10 cellular contexts compared by ENCODE assay signal in the genomic region with DNA sequence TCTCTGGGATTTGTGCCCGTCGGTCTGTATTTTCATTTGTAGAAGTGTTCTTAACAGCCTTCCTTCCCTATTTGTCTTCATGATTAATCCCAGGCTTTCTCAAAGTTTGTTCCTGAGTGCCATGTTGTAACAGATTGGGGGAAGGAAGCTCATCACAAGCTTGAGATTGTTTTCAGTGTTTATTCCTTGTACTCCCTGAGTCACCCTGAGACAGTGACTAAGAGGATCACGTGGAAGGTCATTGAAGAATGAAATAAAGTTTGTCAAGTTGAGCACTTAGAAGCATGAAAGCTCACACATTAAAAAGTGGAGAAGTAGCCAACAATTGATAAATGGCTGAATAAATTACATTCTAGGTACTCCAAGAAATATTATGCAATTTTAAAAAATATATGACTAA.
DNase-seq lines count a peak whose midpoint lies in the region; ATAC-seq and TF ChIP-seq lines count a peak whose summit lies in the region.
"Had no signal": no experiment of that assay in that cellular context is flagged by ENCODE, and none has a peak within 500 bp of the region (broad histone marks: within the 10 kb centered on the region; RNA-seq: fewer than 3 reads in every experiment).

No MANE protein-coding gene starts in this region.

- DNase-seq in AG04450 (ENCODE audit: low read depth, low spot score) (peak; percentile 3), Panc1 (ENCODE audit: low read depth, low spot score) (peak; percentile 15), glomerular endothelial cell (ENCODE audit: extremely low read depth, low read depth, low spot score) (peak; percentile 63), amniotic stem cell (lab: John Stamatoyannopoulos, UW) (no peak), UCSD-AML1 (lab: John Stamatoyannopoulos, UW; ENCODE audit: unreplicated experiment) (no peak)
- no peak for DNase-seq in activated naive CD4-positive, alpha-beta T cell treated with anti-CD3 and anti-CD28 coated beads, Interleukin-2, amount 10 ng/mL, durations not matched to agents 7 days and 5 days
- DNase-seq: activated CD4-positive, alpha-beta T cell treated with anti-CD3 and anti-CD28 coated beads for 36 hours; NCI-H187 had no signal

- POLR2A ChIA-PET in AG04450 (lab: Yijun Ruan, JAX) = no interaction called here
- POLR2A ChIA-PET in Panc1 (lab: Charles Lee) = no interaction called here

- no TSS peak for BruUV-seq in Panc1 (replicated peaks; lab: Mats Ljungman, UMichigan)

- H3K4me1 Mint-ChIP-seq in activated naive CD4-positive, alpha-beta T cell treated with anti-CD3 and anti-CD28 coated beads, Interleukin-2, amount 10 ng/mL, durations not matched to agents 7 days and 5 days = no peaks in the 10 kb centered on the region
- H3K4me1 Mint-ChIP-seq: activated CD4-positive, alpha-beta T cell treated with anti-CD3 and anti-CD28 coated beads for 36 hours had no signal

- no peaks in the 10 kb centered on the region for H3K27me3 Mint-ChIP-seq in activated naive CD4-positive, alpha-beta T cell treated with anti-CD3 and anti-CD28 coated beads, Interleukin-2, amount 10 ng/mL, durations not matched to agents 7 days and 5 days

- intact Hi-C loops in Panc1 (cut with micrococcal nuclease; ENCODE audit: unreplicated experiment) = no loop called here

- CTCF ChIA-PET in AG04450 (lab: Charles Lee) = interaction anchor here (1.8 kb wide), 1 partner anchor 41 kb away, joined by 4 read pairs; no protein-coding TSS in a partner anchor
- CTCF ChIA-PET in Panc1 (lab: Charles Lee) = no interaction called here
- CTCF ChIA-PET in activated naive CD4-positive, alpha-beta T cell treated with anti-CD3 and anti-CD28 coated beads, Interleukin-2, amount 10 ng/mL, durations not matched to agents 7 days and 5 days (lab: Charles Lee) = no interaction called here

- H3K36me3 Mint-ChIP-seq in activated naive CD4-positive, alpha-beta T cell treated with anti-CD3 and anti-CD28 coated beads, Interleukin-2, amount 10 ng/mL, durations not matched to agents 7 days and 5 days = no peaks in the 10 kb centered on the region

- in situ Hi-C loops in Panc1 (cut with HindIII; ENCODE audit: low pct_unique_long_range_greater_than_20kb, low sequenced_read_pairs) = no loop called here

- H3K4me1 ChIP-seq in Panc1 (ENCODE audit: control insufficient read depth, insufficient read depth, low read length) = no peaks in the 10 kb centered on the region

- no peak overlapping the region for H3K27ac Mint-ChIP-seq in activated naive CD4-positive, alpha-beta T cell treated with anti-CD3 and anti-CD28 coated beads, Interleukin-2, amount 10 ng/mL, durations not matched to agents 7 days and 5 days
- H3K27ac Mint-ChIP-seq: activated CD4-positive, alpha-beta T cell treated with anti-CD3 and anti-CD28 coated beads for 36 hours had no signal

- H3K4me3 ChIP-seq in AG04450 (ENCODE audit: low read depth, low read length) = no peak overlapping the region
- no peak overlapping the region for H3K4me3 ChIP-seq in Panc1 (ENCODE audit: low read depth in 2 of 2, low read length in 2 of 2)

- ATAC-seq in GM21717 (IDR thresholded peaks at IDR 0.05; ENCODE audit: unreplicated experiment) (peak; percentile 35), Panc1 (no peak), HG03097 (IDR thresholded peaks at IDR 0.05; ENCODE audit: low FRiP score, unreplicated experiment) (no peak)
- ATAC-seq: activated CD4-positive, alpha-beta T cell treated with anti-CD3 and anti-CD28 coated beads for 36 hours had no signal

- H3K9me3 ChIP-seq in AG04450 (ENCODE audit: control insufficient read depth, insufficient read depth, low read length) (no peaks in the 10 kb centered on the region), Panc1 (ENCODE audit: control insufficient read depth, insufficient read depth, low read depth, low read length) (no peaks in the 10 kb centered on the region)

- no peaks in the 10 kb centered on the region for H3K36me3 ChIP-seq in Panc1 (ENCODE audit: control insufficient read depth, insufficient read depth, low read length)

- TF ChIP-seq CTCF in AG04450 (IDR thresholded peaks at IDR 0.05; ENCODE audit: low read depth, low read length) (no peak), Panc1 (IDR thresholded peaks at IDR 0.05) (no peak)

- H3K9me3 Mint-ChIP-seq in activated naive CD4-positive, alpha-beta T cell treated with anti-CD3 and anti-CD28 coated beads, Interleukin-2, amount 10 ng/mL, durations not matched to agents 7 days and 5 days = no peaks in the 10 kb centered on the region

- H3K4me3 Mint-ChIP-seq in activated naive CD4-positive, alpha-beta T cell treated with anti-CD3 and anti-CD28 coated beads, Interleukin-2, amount 10 ng/mL, durations not matched to agents 7 days and 5 days = no peak overlapping the region
- H3K4me3 Mint-ChIP-seq: activated CD4-positive, alpha-beta T cell treated with anti-CD3 and anti-CD28 coated beads for 36 hours had no signal

- H3K27ac ChIP-seq in AG04450 (ENCODE audit: low read depth, low read length) (no peak overlapping the region), Panc1 (ENCODE audit: low read length) (no peak overlapping the region)

- H3K27me3 ChIP-seq in AG04450 (ENCODE audit: control insufficient read depth, insufficient read depth, low read length) (no peaks in the 10 kb centered on the region), Panc1 (ENCODE audit: control insufficient read depth, insufficient read depth, low read length) (no peaks in the 10 kb centered on the region)

Comparison
In these comparisons a context has a peak if more than half of its experiments do, and no peak if none do; other contexts are left out.
1. DNase-seq: peak in AG04450 (single experiment), Panc1 (single experiment) and glomerular endothelial cell (single experiment); none in amniotic stem cell (single experiment), UCSD-AML1 (single experiment) and activated naive CD4-positive, alpha-beta T cell treated with anti-CD3 and anti-CD28 coated beads, Interleukin-2, amount 10 ng/mL, durations not matched to agents 7 days and 5 days (single experiment).